Comparison of ENCODE assay signal across 11 cellular contexts in the genomic region with DNA sequence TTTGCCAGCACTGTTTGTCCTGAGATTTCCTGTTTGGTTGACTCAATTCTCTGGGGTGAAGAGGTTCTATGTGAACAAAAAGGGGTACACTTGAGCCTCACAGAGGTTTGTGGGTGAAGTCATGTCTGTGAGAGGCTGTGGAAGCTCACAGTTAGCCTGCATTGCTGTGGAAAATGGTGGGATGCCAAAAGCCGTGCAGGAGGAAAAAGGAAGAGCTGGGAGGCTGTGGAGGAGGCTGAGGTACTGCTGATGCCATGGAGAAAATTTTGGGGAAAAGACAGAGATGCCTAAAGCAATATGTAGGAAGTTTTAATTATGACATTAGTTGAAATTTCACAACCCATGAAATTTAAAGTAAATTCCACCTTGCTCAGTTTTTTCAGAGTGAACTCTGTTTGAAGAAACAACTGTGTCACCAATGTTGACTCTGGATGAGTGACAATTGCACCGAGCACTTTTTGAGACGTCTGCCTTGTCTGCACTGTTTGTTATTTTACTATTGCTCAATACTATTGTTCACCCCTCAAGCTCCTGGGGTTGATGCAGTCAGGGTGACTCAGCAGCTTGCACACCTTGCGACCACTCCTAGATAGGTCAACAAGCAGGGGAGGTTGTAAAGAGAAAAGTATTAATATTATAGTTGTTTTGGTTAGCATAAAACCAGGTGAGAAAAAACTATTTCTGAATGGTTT. TPM values are rescaled to one million over a fixed set of nuclear protein-coding genes. Genes with fewer than 3 reads are reported as not detected.
A peak's percentile ranks its signal among the peaks of the same experiment; 100 is the strongest.
DNase-seq lines count a peak whose midpoint lies in the region; ATAC-seq and TF ChIP-seq lines count a peak whose summit lies in the region.
"Not testable (repeated sequence)": the region's sequence is repeated elsewhere in the genome, so short reads cannot be mapped to it uniquely, and the experiment has no call there.
"Had no signal": no experiment of that assay in that cellular context is flagged by ENCODE, and none has a peak within 500 bp of the region (broad histone marks: within the 10 kb centered on the region; RNA-seq: fewer than 3 reads in every experiment).

No MANE protein-coding gene starts in this region.

- peak overlapping the region; percentile 79 for H3K27ac ChIP-seq in PC-3 (ENCODE audit: low read length)

- peak; percentile 85 for ATAC-seq in PC-3
- not testable (repeated sequence) for ATAC-seq in WTC11

- H3K36me3 Mint-ChIP-seq in WTC11, result not testable (repeated sequence)

- H3K9ac ChIP-seq in PC-3 (ENCODE audit: low read length), result not testable (repeated sequence)

- POLR2A ChIA-PET in PC-3 (lab: Charles Lee; ENCODE audit: unreplicated experiment), result interaction anchor here (0.5 kb wide), 1 partner anchor 85 kb away, joined by 3 read pairs; no protein-coding TSS in a partner anchor
- POLR2A ChIA-PET in WTC11 (lab: Charles Lee), result not testable (repeated sequence)

- H3K4me1 Mint-ChIP-seq in WTC11, result not testable (repeated sequence)

- H3K27me3 ChIP-seq in PC-3 (ENCODE audit: low read length), result not testable (repeated sequence)

- H3K27ac Mint-ChIP-seq in WTC11, result not testable (repeated sequence)

- not testable (repeated sequence) for H4K20me1 ChIP-seq in PC-3 (ENCODE audit: low read length)

- not testable (repeated sequence) for H3K9me2 ChIP-seq in PC-3 (replicated peaks; ENCODE audit: low read length)

- H3K79me2 ChIP-seq in PC-3 (ENCODE audit: low read length), result not testable (repeated sequence)

- BruUV-seq in PC-3 (replicated peaks; lab: Mats Ljungman, UMichigan), result not testable (repeated sequence)

- not testable (repeated sequence) for H2AFZ ChIP-seq in PC-3 (ENCODE audit: low read length)

- intact Hi-C loops in PC-3 (cut with micrococcal nuclease), result not testable (repeated sequence)

- H3K4me1 ChIP-seq in PC-3 (ENCODE audit: insufficient read depth, low read length), result peaks cover 11% of the 10 kb centered on the region

- CTCF ChIA-PET in PC-3 (lab: Charles Lee); WTC11 (lab: Charles Lee): not testable (repeated sequence)

- DNase-seq in DMS53 (lab: John Stamatoyannopoulos, UW) (peak; percentile 58), NCI-H146 (lab: John Stamatoyannopoulos, UW) (peak; percentile 32), PC-3 (peak; percentile 77), epithelial cell of esophagus (ENCODE audit: low read depth) (peak; percentile 80), kidney tubule cell (ENCODE audit: low spot score) (peak; percentile 60), mucosa of gallbladder (ENCODE audit: low spot score) (peak; percentile 27)
- DNase-seq in WTC11 (ENCODE audit: low spot score), result not testable (repeated sequence)

- H3K9me3 Mint-ChIP-seq in WTC11, result not testable (repeated sequence)

- H3K4me2 ChIP-seq in PC-3 (ENCODE audit: low read length), result peak overlapping the region; percentile 28; the same call in 1 of the 2 replicates

- H3F3A ChIP-seq in PC-3 (ENCODE audit: low read length, unreplicated experiment), result not testable (repeated sequence)

- not testable (repeated sequence) for H3K27me3 Mint-ChIP-seq in WTC11 (ENCODE audit: low read depth)

- H3K9me3 ChIP-seq in PC-3 (ENCODE audit: low read length), result not testable (repeated sequence)

- not testable (repeated sequence) for H3K4me3 ChIP-seq in PC-3 (ENCODE audit: low read length); epithelial cell of esophagus (ENCODE audit: low read length)

- not testable (repeated sequence) for H3K36me3 ChIP-seq in PC-3 (ENCODE audit: low read depth, low read length)

- not testable (repeated sequence) for H3K4me3 Mint-ChIP-seq in WTC11

- TF ChIP-seq CTCF in PC-3 (conservative IDR thresholded peaks at IDR 0.05; ENCODE audit: low read depth, low read length); WTC11 (IDR thresholded peaks at IDR 0.05); epithelial cell of esophagus (IDR thresholded peaks at IDR 0.05; ENCODE audit: insufficient read depth, low read depth, low read length, missing control alignments): not testable (repeated sequence)

TF ChIP-seq in WTC11, 78 proteins besides CTCF, POLR2A, EP300 and RAD21:
- peak; percentile 42; the same call in 1 of the 2 replicates for TF ChIP-seq GABPB1 (CRISPR knock-in tag; IDR thresholded peaks at IDR 0.05)

RNA-seq across cellular contexts. Expression of a gene that starts 5.3 kb away (rescaled TPM):
- 0.66 TPM in 1 of 2 replicates, not detected in the other for total RNA-seq in PC-3 (2014; rRNA removed)
- total RNA-seq in WTC11 (2021), result 1.1 to 1.3 TPM (median 1.2 TPM) in 3 replicates
- total RNA-seq in mucosa of gallbladder, result 85.5 TPM
- total RNA-seq: CD8-positive, alpha-beta T cell; G401; OCI-LY7; SK-MEL-5 had no signal

RNA-seq across cellular contexts. Expression of a gene that starts 45.8 kb away (rescaled TPM):
- total RNA-seq in PC-3 (2014; rRNA removed) (1.8 and 3.2 TPM in 2 replicates), WTC11 (2021) (3.9 to 4.3 TPM (median 4.1 TPM) in 3 replicates), mucosa of gallbladder (48.7 TPM)
- total RNA-seq: OCI-LY7 had no signal

Comparison
In these comparisons a context has a peak if more than half of its experiments do, and no peak if none do; other contexts are left out.
1. RNA of a gene that starts 5.3 kb away (total RNA-seq): 85.5 TPM in mucosa of gallbladder (single experiment); 1.1 to 1.3 TPM in WTC11 and 0.66 TPM in PC-3; every median in the first group is over 10 times any median in the second.